In the genomic region with DNA sequence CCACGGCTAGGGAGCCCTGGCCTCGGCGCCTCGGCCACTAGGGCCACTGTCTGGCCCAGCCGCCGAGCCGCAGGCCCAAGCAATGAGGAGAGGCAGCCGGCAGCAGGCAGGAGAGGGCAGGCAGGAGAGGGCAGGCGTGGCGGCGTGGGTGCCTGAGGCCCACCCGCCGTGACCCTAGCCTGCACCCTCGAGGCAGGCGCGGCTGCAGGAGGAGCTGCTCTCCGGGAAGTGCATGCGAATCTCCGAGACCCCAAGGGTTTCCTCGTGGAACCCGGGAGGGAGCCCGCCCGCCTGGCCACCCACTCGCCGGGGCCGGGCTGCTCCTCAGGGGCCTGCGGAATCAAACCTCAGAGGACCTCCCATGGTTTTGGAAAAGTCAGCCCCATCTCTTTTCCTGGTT, we compare ENCODE assay signal across 2 cellular contexts.
TF ChIP-seq lines count a peak whose summit lies in the region.

No MANE protein-coding gene starts in this region.

TF ChIP-seq in HepG2, 621 proteins besides CTCF, POLR2A, EP300 and RAD21:
- TF ChIP-seq DMAP1 (CRISPR knock-in tag; IDR thresholded peaks at IDR 0.05) (no peak), IRF2 (CRISPR knock-in tag; IDR thresholded peaks at IDR 0.05) (no peak), PHF8 (CRISPR knock-in tag; IDR thresholded peaks at IDR 0.05) (no peak), ZNF660 (CRISPR knock-in tag; IDR thresholded peaks at IDR 0.05; ENCODE audit: borderline replicate concordance, low read depth) (no peak), AKAP8 (CRISPR knock-in tag; IDR thresholded peaks at IDR 0.05) (no peak), CCDC6 (CRISPR knock-in tag; IDR thresholded peaks at IDR 0.05) (no peak), ZSCAN20 (CRISPR knock-in tag; IDR thresholded peaks at IDR 0.05; ENCODE audit: borderline replicate concordance) (no peak), ONECUT2 (CRISPR knock-in tag; IDR thresholded peaks at IDR 0.05) (no peak), ZNF605 (CRISPR knock-in tag; IDR thresholded peaks at IDR 0.05) (no peak), MZF1 (CRISPR knock-in tag; IDR thresholded peaks at IDR 0.05; ENCODE audit: borderline replicate concordance) (no peak), ZSCAN22 (CRISPR knock-in tag; IDR thresholded peaks at IDR 0.05) (no peak)
- TF ChIP-seq, protein P1, sequence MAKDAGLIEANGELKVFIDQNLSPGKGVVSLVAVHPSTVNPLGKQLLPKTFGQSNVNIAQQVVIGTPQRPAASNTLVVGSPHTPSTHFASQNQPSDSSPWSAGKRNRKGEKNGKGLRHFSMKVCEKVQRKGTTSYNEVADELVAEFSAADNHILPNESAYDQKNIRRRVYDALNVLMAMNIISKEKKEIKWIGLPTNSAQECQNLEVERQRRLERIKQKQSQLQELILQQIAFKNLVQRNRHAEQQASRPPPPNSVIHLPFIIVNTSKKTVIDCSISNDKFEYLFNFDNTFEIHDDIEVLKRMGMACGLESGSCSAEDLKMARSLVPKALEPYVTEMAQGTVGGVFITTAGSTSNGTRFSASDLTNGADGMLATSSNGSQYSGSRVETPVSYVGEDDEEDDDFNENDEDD (CRISPR knock-in tag; IDR thresholded peaks at IDR 0.05; ENCODE audit: borderline replicate concordance) = no peak
- TF ChIP-seq, protein P2, sequence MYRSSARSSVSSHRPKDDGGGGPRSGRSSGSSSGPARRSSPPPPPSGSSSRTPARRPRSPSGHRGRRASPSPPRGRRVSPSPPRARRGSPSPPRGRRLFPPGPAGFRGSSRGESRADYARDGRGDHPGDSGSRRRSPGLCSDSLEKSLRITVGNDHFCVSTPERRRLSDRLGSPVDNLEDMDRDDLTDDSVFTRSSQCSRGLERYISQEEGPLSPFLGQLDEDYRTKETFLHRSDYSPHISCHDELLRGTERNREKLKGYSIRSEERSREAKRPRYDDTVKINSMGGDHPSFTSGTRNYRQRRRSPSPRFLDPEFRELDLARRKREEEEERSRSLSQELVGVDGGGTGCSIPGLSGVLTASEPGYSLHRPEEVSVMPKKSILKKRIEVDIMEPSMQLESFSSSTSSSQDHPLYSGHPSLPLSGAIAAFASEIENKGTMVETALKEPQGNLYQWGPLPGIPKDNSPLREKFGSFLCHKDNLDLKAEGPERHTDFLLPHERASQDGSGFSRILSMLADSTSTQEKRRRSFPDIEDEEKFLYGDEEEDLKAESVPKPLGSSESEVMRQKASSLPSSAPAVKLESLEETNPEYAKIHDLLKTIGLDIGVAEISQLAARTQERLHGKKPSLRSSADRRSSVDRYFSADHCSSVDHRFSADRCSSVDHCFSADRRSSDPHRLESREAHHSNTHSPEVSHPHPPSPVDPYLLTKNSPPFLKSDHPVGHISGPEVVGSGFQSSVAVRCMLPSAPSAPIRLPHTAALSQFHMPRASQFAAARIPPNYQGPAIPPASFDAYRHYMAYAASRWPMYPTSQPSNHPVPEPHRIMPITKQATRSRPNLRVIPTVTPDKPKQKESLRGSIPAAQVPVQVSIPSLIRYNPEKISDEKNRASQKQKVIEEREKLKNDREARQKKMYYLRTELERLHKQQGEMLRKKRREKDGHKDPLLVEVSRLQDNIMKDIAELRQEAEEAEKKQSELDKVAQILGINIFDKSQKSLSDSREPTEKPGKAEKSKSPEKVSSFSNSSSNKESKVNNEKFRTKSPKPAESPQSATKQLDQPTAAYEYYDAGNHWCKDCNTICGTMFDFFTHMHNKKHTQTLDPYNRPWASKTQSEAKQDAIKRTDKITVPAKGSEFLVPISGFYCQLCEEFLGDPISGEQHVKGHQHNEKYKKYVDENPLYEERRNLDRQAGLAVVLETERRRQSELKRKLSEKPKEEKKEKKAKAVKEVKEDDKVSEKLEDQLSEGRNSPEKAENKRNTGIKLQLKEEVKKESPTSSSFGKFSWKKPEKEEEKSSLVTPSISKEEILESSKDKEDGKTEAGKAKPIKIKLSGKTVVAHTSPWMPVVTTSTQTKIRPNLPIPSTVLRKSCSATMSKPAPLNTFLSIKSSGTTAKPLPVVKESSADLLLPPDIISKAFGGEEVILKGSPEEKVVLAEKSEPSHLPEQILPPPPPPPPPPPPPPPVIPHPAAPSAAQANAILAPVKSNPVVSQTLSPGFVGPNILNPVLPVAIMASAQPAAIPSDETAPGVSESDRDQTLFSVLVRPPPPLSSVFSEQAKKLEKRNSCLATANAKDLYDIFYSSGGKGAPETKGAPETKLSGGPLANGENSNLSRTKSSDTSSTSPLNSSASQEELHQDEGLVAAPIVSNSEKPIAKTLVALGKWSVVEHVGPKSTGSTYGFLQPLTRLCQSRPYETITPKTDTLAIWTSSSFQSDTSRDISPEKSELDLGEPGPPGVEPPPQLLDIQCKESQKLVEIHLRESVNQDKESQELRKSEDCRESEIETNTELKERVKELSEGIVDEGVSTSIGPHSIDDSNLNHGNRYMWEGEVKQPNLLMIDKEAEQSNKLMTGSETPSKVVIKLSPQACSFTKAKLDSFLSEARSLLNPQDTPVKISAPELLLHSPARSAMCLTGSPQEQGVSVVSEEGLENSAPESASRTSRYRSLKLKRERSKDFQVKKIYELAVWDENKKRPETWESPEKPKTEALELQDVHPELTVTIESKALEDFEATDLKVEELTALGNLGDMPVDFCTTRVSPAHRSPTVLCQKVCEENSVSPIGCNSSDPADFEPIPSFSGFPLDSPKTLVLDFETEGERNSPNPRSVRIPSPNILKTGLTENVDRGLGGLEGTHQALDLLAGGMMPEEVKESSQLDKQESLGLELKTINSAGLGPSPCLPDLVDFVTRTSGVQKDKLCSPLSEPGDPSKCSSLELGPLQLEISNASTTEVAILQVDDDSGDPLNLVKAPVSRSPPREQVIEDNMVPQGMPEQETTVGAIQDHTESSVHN (CRISPR knock-in tag; IDR thresholded peaks at IDR 0.05) = no peak
- TF ChIP-seq, protein P3, sequence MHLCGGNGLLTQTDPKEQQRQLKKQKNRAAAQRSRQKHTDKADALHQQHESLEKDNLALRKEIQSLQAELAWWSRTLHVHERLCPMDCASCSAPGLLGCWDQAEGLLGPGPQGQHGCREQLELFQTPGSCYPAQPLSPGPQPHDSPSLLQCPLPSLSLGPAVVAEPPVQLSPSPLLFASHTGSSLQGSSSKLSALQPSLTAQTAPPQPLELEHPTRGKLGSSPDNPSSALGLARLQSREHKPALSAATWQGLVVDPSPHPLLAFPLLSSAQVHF (CRISPR knock-in tag; IDR thresholded peaks at IDR 0.05) = no peak

TF ChIP-seq in GM23338, 12 proteins besides CTCF, POLR2A, EP300 and RAD21:
- no peak for TF ChIP-seq NANOG (IDR thresholded peaks at IDR 0.05; ENCODE audit: borderline replicate concordance)
- TF ChIP-seq STAT1 (IDR thresholded peaks at IDR 0.05; ENCODE audit: unreplicated experiment) = no peak
